26 cellular contexts compared by ENCODE assay signal in genomic region chr7:121498816-121499215, GRCh38.
"Had no signal": no experiment of that assay in that cellular context is flagged by ENCODE, and none has a peak within 500 bp of the region (broad histone marks: within the 10 kb centered on the region; RNA-seq: fewer than 3 reads in every experiment).

No MANE protein-coding gene starts in this region.

- H3K4me1 ChIP-seq: heart right ventricle, left lung, lower lobe of right lung, prostate gland, stomach, testis, thyroid gland, upper lobe of right lung, uterus had no signal

- FAIRE-seq: keratinocyte had no signal

- H3K27me3 ChIP-seq: heart right ventricle, left lung, ovary, stomach, testis, thyroid gland, transverse colon, upper lobe of right lung, uterus had no signal

- H3K4me3 ChIP-seq: heart right ventricle, left lung, lower lobe of right lung, ovary, prostate gland, skin epidermis, stomach, testis, thyroid gland, transverse colon, upper lobe of right lung, uterus had no signal

- H3K27me3 Mint-ChIP-seq: natural killer cell treated with Interleukin-12 subunit alpha and Interleukin-12 subunit beta and Interleukin-15 and Interleukin-18, amount 100 ng/mL, for 72 hours; stimulated activated naive B cell treated with anti-CD40 and anti-IgM and Interleukin-4, amounts not matched to agents 10 μg/mL and 1 μg/mL and 100 μg/mL, for 72 hours had no signal

- H3K36me3 ChIP-seq: heart right ventricle, left lung, lower lobe of right lung, ovary, prostate gland, stomach, thyroid gland, transverse colon, upper lobe of right lung, uterus had no signal

- DNase-seq: heart right ventricle; hippocampal formation; kidney glomerular epithelial cell; left cardiac atrium; left lung; lower lobe of right lung; mammary epithelial cell; mesenchymal stem cell; naive B cell; ovary; posterior cingulate gyrus; retina; right cardiac atrium; stimulated activated CD4-positive, alpha-beta T cell treated with anti-CD3 and anti-CD28 coated beads, Interleukin-4, amount 100 ng/mL, for 4 hours; stimulated activated naive B cell treated with anti-CD40 and anti-IgM and Interleukin-4, amounts not matched to agents 10 μg/mL and 1 μg/mL and 100 μg/mL, for 72 hours; stomach; testis; thyroid gland; transverse colon; upper lobe of right lung; uterus had no signal

- H3K27ac ChIP-seq: heart right ventricle, left lung, lower lobe of right lung, ovary, prostate gland, skin epidermis, stomach, testis, thyroid gland, upper lobe of right lung, uterus had no signal

- H3K9me3 ChIP-seq: lower lobe of right lung, ovary, prostate gland, testis, thyroid gland, transverse colon, upper lobe of right lung, uterus had no signal

- H3K27ac Mint-ChIP-seq: naive B cell; stimulated activated naive B cell treated with anti-CD40 and anti-IgM and Interleukin-4, amounts not matched to agents 10 μg/mL and 1 μg/mL and 100 μg/mL, for 72 hours had no signal

- H3K4me3 Mint-ChIP-seq: naive B cell; natural killer cell treated with Interleukin-12 subunit alpha and Interleukin-12 subunit beta and Interleukin-15 and Interleukin-18, amount 100 ng/mL, for 72 hours; stimulated activated naive B cell treated with anti-CD40 and anti-IgM and Interleukin-4, amounts not matched to agents 10 μg/mL and 1 μg/mL and 100 μg/mL, for 72 hours had no signal

- ATAC-seq: heart right ventricle; left cardiac atrium; left lung; lower lobe of right lung; natural killer cell treated with Interleukin-12 subunit alpha and Interleukin-12 subunit beta and Interleukin-15 and Interleukin-18, amount 100 ng/mL, for 72 hours; right cardiac atrium; sciatic nerve; stimulated activated naive B cell treated with anti-CD40 and anti-IgM and Interleukin-4, amounts not matched to agents 10 μg/mL and 1 μg/mL and 100 μg/mL, for 72 hours; upper lobe of right lung had no signal
